Comparison of ENCODE assay signal across 28 cellular contexts in the genomic region with DNA sequence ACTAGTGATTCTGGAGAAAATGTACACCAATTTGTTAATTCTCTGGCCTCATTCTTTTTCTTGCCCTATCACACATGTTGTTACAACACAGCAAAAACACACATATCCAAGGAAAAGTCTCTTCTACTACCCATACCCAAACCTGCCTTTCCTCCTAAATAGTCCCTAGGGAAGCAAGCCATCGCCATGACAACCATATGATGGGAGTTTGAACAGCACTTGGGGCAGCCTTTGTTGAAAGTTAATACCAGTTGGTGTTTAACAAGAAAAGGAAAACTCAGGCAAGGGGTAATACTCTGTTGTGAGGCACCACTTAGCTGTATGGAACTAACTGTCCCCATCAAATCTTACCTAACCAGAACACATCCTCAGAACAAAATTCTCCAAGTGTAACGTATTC. TPM values are rescaled to one million over a fixed set of nuclear protein-coding genes. Genes with fewer than 3 reads are reported as not detected.
DNase-seq lines count a peak whose midpoint lies in the region; ATAC-seq, FAIRE-seq and TF ChIP-seq lines count a peak whose summit lies in the region.
"Had no signal": no experiment of that assay in that cellular context is flagged by ENCODE, and none has a peak within 500 bp of the region (broad histone marks: within the 10 kb centered on the region; RNA-seq: fewer than 3 reads in every experiment).

No MANE protein-coding gene starts in this region.

- peak overlapping the region; percentile 65 for H4K5ac ChIP-seq in H1 (ENCODE audit: insufficient read length, low read depth, low read length)
- H4K5ac ChIP-seq in mesendoderm (ENCODE audit: low read length): no peak overlapping the region

- H3K23me2 ChIP-seq in H1 (ENCODE audit: low read depth, low read length): peaks cover 11% of the 10 kb centered on the region; the same call in 1 of the 2 replicates

- no peak overlapping the region for H2BK5ac ChIP-seq in H1 (ENCODE audit: low read depth, low read length)
- no peak overlapping the region for H2BK5ac ChIP-seq in mesendoderm (ENCODE audit: low read length)

- FAIRE-seq in H1 (lab: Jason Lieb, UNC): peak; percentile 68
- FAIRE-seq: A549, H54, HepG2 had no signal

- ATAC-seq in Right ventricle myocardium superior (ENCODE audit: poor library complexity) (no peak), GM18873 (IDR thresholded peaks at IDR 0.05; ENCODE audit: low FRiP score, unreplicated experiment) (no peak)
- ATAC-seq: A549; activated naive CD8-positive, alpha-beta T cell treated with anti-CD3 and anti-CD28 coated beads, Interleukin-2, amount 50 U/mL, for 24 hours; activated T-cell treated with anti-CD3 and anti-CD28 coated beads, Interleukin-2, amount 50 U/mL, for 72 hours; HepG2; naive thymus-derived CD8-positive, alpha-beta T cell; Right ventricle myocardium inferior; SK-N-SH treated with all-trans-retinoic acid at 6 μM for 48 hours; stimulated activated naive B cell treated with anti-CD40 and anti-IgM and Interleukin-4, amounts not matched to agents 10 μg/mL and 1 μg/mL and 100 μg/mL, for 72 hours had no signal

- DNase-seq in ELF-1 (ENCODE audit: low read depth, low spot score) (peak; percentile 6), H1 (ENCODE audit: low read depth in 1 of 2, low spot score in 2 of 2) (no peak), mesendoderm (peak; percentile 31), Right ventricle myocardium superior (no peak), OCI-M1 (lab: John Stamatoyannopoulos, UW) (no peak)
- DNase-seq in stimulated activated naive CD4-positive, alpha-beta T cell treated with Interleukin-2 at 50 U/mL for 16 hours (lab: John Stamatoyannopoulos, UW): no peak
- DNase-seq: activated CD4-positive, alpha-beta T cell treated with anti-CD3 and anti-CD28 coated beads, Interleukin-2, amount 50 U/mL, for 48 hours; activated naive CD8-positive, alpha-beta T cell treated with anti-CD3 and anti-CD28 coated beads, Interleukin-2, amount 50 U/mL, for 24 hours; activated T-cell treated with anti-CD3 and anti-CD28 coated beads, Interleukin-2, amount 50 U/mL, for 72 hours; cortex of kidney; erythroblast; Kasumi-1; naive thymus-derived CD8-positive, alpha-beta T cell; NCI-H146; NCI-H446; stimulated activated naive B cell treated with anti-CD40 and anti-IgM and Interleukin-4, amounts not matched to agents 10 μg/mL and 1 μg/mL and 100 μg/mL, for 72 hours; upper lobe of left lung had no signal

- H3K56ac ChIP-seq in H1 (replicated peaks; ENCODE audit: insufficient read length, low read depth, low read length) (peak overlapping the region; percentile 9), mesendoderm (ENCODE audit: low read length) (no peak overlapping the region)

- H4K20me1 ChIP-seq in H1 (replicated peaks in 1 of 2; ENCODE audit: control insufficient read depth in 1 of 2, insufficient read depth in 2 of 2, low read length in 2 of 2): no peaks in the 10 kb centered on the region

- H3K27me3 ChIP-seq in HUES64 (ENCODE audit: insufficient read depth, low read length): no peaks in the 10 kb centered on the region
- no peaks in the 10 kb centered on the region for H3K27me3 ChIP-seq in H1 (replicated peaks in 1 of 4; ENCODE audit: control insufficient read depth in 3 of 4, extremely low read depth in 1 of 4, insufficient read depth in 3 of 4, low read length in 3 of 4)
- H3K27me3 ChIP-seq in mesendoderm (ENCODE audit: insufficient read depth, low read length, poor library complexity): no peaks in the 10 kb centered on the region
- H3K27me3 ChIP-seq: upper lobe of left lung had no signal

- H3K4me1 ChIP-seq in HUES64 (ENCODE audit: insufficient read depth, low read length) (peaks cover 83% of the 10 kb centered on the region), H1 (replicated peaks in 1 of 4; ENCODE audit: control insufficient read depth in 3 of 4, insufficient read depth in 4 of 4, low read length in 3 of 4) (peaks cover 0 to 34% (median 14%) of the 10 kb centered on the region in 4 experiments), mesendoderm (ENCODE audit: control insufficient read depth, low read depth, low read length) (peaks cover 2% of the 10 kb centered on the region)
- H3K4me1 ChIP-seq: A549 had no signal

- H3K4me2 ChIP-seq in H1 (ENCODE audit: insufficient read depth in 1 of 2, low read depth in 2 of 2, low read length in 2 of 2) (peak overlapping the region; percentile 75 to 93), mesendoderm (ENCODE audit: low read length) (no peak overlapping the region)
- H3K4me2 ChIP-seq: A549 had no signal

- H3K36me3 ChIP-seq in HUES64 (ENCODE audit: insufficient read depth, low read length) (no peaks in the 10 kb centered on the region), H1 (ENCODE audit: control insufficient read depth in 2 of 4, insufficient read depth in 4 of 4, low read length in 3 of 4) (no peaks in the 10 kb centered on the region), mesendoderm (ENCODE audit: control insufficient read depth, insufficient read depth, low read length) (no peaks in the 10 kb centered on the region)
- H3K36me3 ChIP-seq: upper lobe of left lung had no signal

- H4K8ac ChIP-seq in H1 (ENCODE audit: extremely low read depth, insufficient read depth, low read length) (no peak overlapping the region), mesendoderm (ENCODE audit: low read depth, low read length) (no peak overlapping the region)

- H3K9me3 ChIP-seq in HUES64 (ENCODE audit: insufficient read depth, low read depth, low read length) (no peaks in the 10 kb centered on the region), H1 (ENCODE audit: insufficient read depth in 2 of 2, low read depth in 1 of 2, low read length in 1 of 2) (no peaks in the 10 kb centered on the region)
- H3K9me3 ChIP-seq: A549, upper lobe of left lung had no signal

- WGBS in HUES64: 49% methylated on average over 2 of the region's 2 CpGs
- WGBS in H1 (ENCODE audit: extremely low coverage in 1 of 2, insufficient coverage in 1 of 2, insufficient read length in 1 of 2, insufficient replicate concordance in 2 of 2, low coverage in 1 of 2, low lambda C conversion rate in 2 of 2, missing lambda C conversion rate in 1 of 2), 2 experiments: 10% methylated on average over 2 of the region's 2 CpGs; no CpG with 5 or more reads in 1 of the 2 experiments
- WGBS in mesendoderm (ENCODE audit: extremely low coverage, insufficient coverage, low lambda C conversion rate): no CpG with 5 or more reads among the region's 2 CpGs

- intact Hi-C loops in Right ventricle myocardium superior (cut with DNase I): no loop called here

- H3K4ac ChIP-seq in H1 (replicated peaks; ENCODE audit: insufficient read length, low read depth, low read length) (no peak overlapping the region), mesendoderm (ENCODE audit: low read depth, low read length) (no peak overlapping the region)

- TF ChIP-seq RAD21 in H1 (IDR thresholded peaks at IDR 0.05 in 1 of 2, conservative IDR thresholded peaks at IDR 0.05 in 1 of 2; ENCODE audit: low read depth in 2 of 2, low read length in 2 of 2): no peak

- TF ChIP-seq EP300 in H1 (IDR thresholded peaks at IDR 0.05; ENCODE audit: borderline replicate concordance in 1 of 2, low read depth in 2 of 2, low read length in 2 of 2): no peak

- no peak overlapping the region for H2BK20ac ChIP-seq in H1 (ENCODE audit: low read length)

- H2BK12ac ChIP-seq in H1 (ENCODE audit: low read depth, low read length): peak overlapping the region; percentile 30; the same call in 1 of the 2 replicates

- H3K27ac ChIP-seq in HUES64 (ENCODE audit: low read depth, low read length): peak overlapping the region; percentile 92; the same call in 1 of the 2 replicates
- H3K27ac ChIP-seq in H1 (ENCODE audit: low read depth, low read length): peak overlapping the region; percentile 69
- no peak overlapping the region for H3K27ac ChIP-seq in mesendoderm (ENCODE audit: low read depth, low read length)
- H3K27ac ChIP-seq: A549, HL-60, upper lobe of left lung had no signal

- CTCF ChIA-PET in H1 (lab: Charles Lee; ENCODE audit: partially characterized antibody): interaction anchor here (0.8 to 1.7 kb wide), 3 partner anchors 116 to 131 kb away, joined by 3 to 7 read pairs (median 5); no protein-coding TSS in a partner anchor

- TF ChIP-seq POLR2A in H1 (IDR thresholded peaks at IDR 0.05; ENCODE audit: control extremely low read depth in 1 of 2, low read depth in 2 of 2, low read length in 2 of 2): no peak

- H3K18ac ChIP-seq in H1 (ENCODE audit: extremely low read depth, low read length) (peak overlapping the region; percentile 5; the same call in 1 of the 2 replicates), mesendoderm (ENCODE audit: low read length) (no peak overlapping the region)

- H3K79me2 ChIP-seq in H1 (ENCODE audit: control insufficient read depth in 1 of 2, insufficient read depth in 2 of 2, low read length in 2 of 2) (peaks cover 0 to 56% of the 10 kb centered on the region in 2 experiments; a peak in 3 of 4 replicates), mesendoderm (ENCODE audit: control insufficient read depth, insufficient read depth, low read length) (no peaks in the 10 kb centered on the region)

- H4K91ac ChIP-seq in H1 (replicated peaks; ENCODE audit: insufficient read length, low read length): peak overlapping the region; percentile 11

- H2AK5ac ChIP-seq in H1 (ENCODE audit: low read depth, low read length) (no peak overlapping the region), mesendoderm (ENCODE audit: low read length) (no peak overlapping the region)

- no peak for TF ChIP-seq CTCF in H1 (IDR thresholded peaks at IDR 0.05; ENCODE audit: control extremely low read depth in 1 of 3, insufficient read depth in 1 of 3, low read depth in 1 of 3, low read length in 3 of 3)

- H2AFZ ChIP-seq in H1 (ENCODE audit: low read length): no peak overlapping the region

- no peaks in the 10 kb centered on the region for H3K79me1 ChIP-seq in H1 (ENCODE audit: low read depth, low read length)
- H3K79me1 ChIP-seq in mesendoderm (ENCODE audit: low read length): no peaks in the 10 kb centered on the region

- POLR2A ChIA-PET in H1 (lab: Charles Lee; ENCODE audit: partially characterized antibody): interaction anchor here (0.9 to 2.2 kb wide), 6 partner anchors 9 to 130 kb away, joined by 3 to 9 read pairs (median 4); no protein-coding TSS in a partner anchor

- H2BK15ac ChIP-seq in H1 (ENCODE audit: low read length) (no peak overlapping the region), mesendoderm (replicated peaks; ENCODE audit: low read depth) (no peak overlapping the region)

- no peak overlapping the region for H3K14ac ChIP-seq in H1 (ENCODE audit: insufficient read length)

- H3K9ac ChIP-seq in HUES64 (ENCODE audit: low read depth, low read length) (peak overlapping the region; percentile 77; the same call in 1 of the 2 replicates), H1 (replicated peaks in 1 of 4; ENCODE audit: extremely low read depth in 1 of 4, low read depth in 3 of 4, low read length in 3 of 4) (peak overlapping the region in 1 of 4 experiments; percentile 33; a peak in 1 of 7 replicates), mesendoderm (ENCODE audit: low read length) (no peak overlapping the region)

- H3K23ac ChIP-seq in H1 (ENCODE audit: insufficient read length) (no peak overlapping the region), mesendoderm (ENCODE audit: low read length) (no peak overlapping the region)

- H2BK120ac ChIP-seq in H1 (replicated peaks; ENCODE audit: low read depth, low read length) (peak overlapping the region; percentile 91), mesendoderm (ENCODE audit: low read depth, low read length) (no peak overlapping the region)

- H3K4me3 ChIP-seq in HUES64 (ENCODE audit: low read length) (peak overlapping the region; percentile 62), H1 (ENCODE audit: extremely low read depth in 1 of 4, insufficient read depth in 2 of 4, low read depth in 3 of 4, low read length in 4 of 4) (peak overlapping the region; percentile 29 to 79 (median 66)), mesendoderm (ENCODE audit: low read length) (no peak overlapping the region)
- H3K4me3 ChIP-seq: A549, lung, upper lobe of left lung had no signal

RNA-seq across cellular contexts. Expression of a gene that starts 1.7 kb away (rescaled TPM):
- 5.1 TPM for polyA plus RNA-seq in HUES64 (2013, experiment 1 of 2)
- 4.9 TPM for polyA plus RNA-seq in HUES64 (2013, experiment 2 of 2)
- total RNA-seq in H1 (2021; fragmentation: NEBNext Ultra II Directional; extraction: Animal tissue kit (Norgen Biotek cat#: 25700)): 9.7 and 10.9 TPM in 2 replicates
- polyA plus RNA-seq in H1 (2011; rRNA removed): 2.0 and 2.4 TPM in 2 replicates
- polyA plus RNA-seq in H1 (2011; cell fraction: cytosol; rRNA removed): 2.9 TPM
- polyA plus RNA-seq in H1 (2011; cell fraction: nucleus; rRNA removed): 4.2 TPM
- 4.8 to 6.4 TPM (median 5.9 TPM) in 4 replicates for polyA plus RNA-seq in H1 (2012, experiment 1 of 2)
- polyA plus RNA-seq in H1 (2012, experiment 2 of 2): 0.56 TPM
- polyA plus RNA-seq in H1 (2013, experiment 1 of 2): 3.7 TPM
- 3.4 TPM for polyA plus RNA-seq in H1 (2013, experiment 2 of 2)
- polyA minus RNA-seq in H1 (2011; rRNA and poly(A)+ RNA removed): 16.1 and 26.7 TPM in 2 replicates
- polyA minus RNA-seq in H1 (2011; cell fraction: cytosol; rRNA and poly(A)+ RNA removed): 4.0 TPM
- polyA minus RNA-seq in H1 (2011; cell fraction: nucleus; rRNA and poly(A)+ RNA removed): 33.2 TPM
- 2.1 TPM for polyA plus RNA-seq in mesendoderm (2013, experiment 1 of 2)
- polyA plus RNA-seq in mesendoderm (2013, experiment 2 of 2): 2.5 TPM
- 0.16 TPM for total RNA-seq in Right ventricle myocardium superior
- total RNA-seq: activated T-cell treated with anti-CD3 and anti-CD28 coated beads, Interleukin-2, amount 50 U/mL, for 72 hours; HepG2; mononuclear cell; naive thymus-derived CD8-positive, alpha-beta T cell; OCI-LY7; Right ventricle myocardium inferior had no signal
- polyA plus RNA-seq: A549; HepG2; naive thymus-derived CD8-positive, alpha-beta T cell had no signal

Comparison
In these comparisons a context has a peak if more than half of its experiments do, and no peak if none do; other contexts are left out.
1. DNase-seq: peak in ELF-1 (single experiment) and mesendoderm (single experiment); none in H1 (0 of 2), Right ventricle myocardium superior (single experiment), stimulated activated naive CD4-positive, alpha-beta T cell treated with Interleukin-2 at 50 U/mL for 16 hours (single experiment) and OCI-M1 (single experiment).